Comparison of ENCODE assay signal across 17 cellular contexts in the genomic region with DNA sequence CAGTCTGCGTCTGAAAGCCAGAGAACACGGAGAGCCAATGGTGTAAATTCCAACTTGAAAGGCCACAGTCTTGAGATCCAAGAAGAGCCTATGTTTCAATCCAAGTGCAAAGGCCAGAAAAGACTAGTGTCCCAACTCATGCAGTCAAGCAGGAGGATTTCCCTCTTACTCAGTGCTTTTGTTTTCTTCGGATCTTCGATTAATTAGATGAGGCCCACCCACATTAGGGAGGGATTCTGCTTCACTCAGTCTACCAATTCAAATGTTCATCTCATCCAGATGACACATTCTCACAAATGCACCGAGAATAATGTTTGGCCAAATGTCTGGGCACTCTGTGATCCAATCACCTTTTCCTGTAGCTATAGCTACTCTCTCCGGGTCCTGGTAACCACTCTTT.
"Had no signal": no experiment of that assay in that cellular context is flagged by ENCODE, and none has a peak within 500 bp of the region (broad histone marks: within the 10 kb centered on the region; RNA-seq: fewer than 3 reads in every experiment).

No MANE protein-coding gene starts in this region.

- H3K36me3 ChIP-seq: MG63, SJSA1 had no signal

- H3K9me3 ChIP-seq: MG63, SJSA1 had no signal

- H3K4me3 ChIP-seq: MG63, SJSA1, SK-N-MC had no signal

- H3K4me1 ChIP-seq: SJSA1 had no signal

- H3K27me3 ChIP-seq: MG63, SJSA1 had no signal

- DNase-seq: Karpas-422, KG1, MG63, NCI-H1092, NCI-H1105 treated with DMSO at 0.1 percent for 48 hours, NCI-H1694 treated with DMSO at 0.1 percent for 48 hours, NCI-H2107, NCI-H2227 treated with DMSO at 0.1 percent for 48 hours, NCI-H446, NCI-H510A, NCI-H524 treated with DMSO at 0.1 percent for 48 hours, NCI-H774, Right ventricle myocardium superior, RPMI8226, SIG-M5 had no signal

- H3K27ac ChIP-seq: SJSA1, SK-N-MC had no signal
